In genomic region chr1:156474966-156475365, GRCh38 we compare ENCODE assay signal across 15 cellular contexts. TPM values are rescaled to one million over a fixed set of nuclear protein-coding genes. Genes with fewer than 3 reads are reported as not detected.
A peak's percentile ranks its signal among the peaks of the same experiment; 100 is the strongest.
DNase-seq lines count a peak whose midpoint lies in the region; ATAC-seq and TF ChIP-seq lines count a peak whose summit lies in the region.
"Had no signal": no experiment of that assay in that cellular context is flagged by ENCODE, and none has a peak within 500 bp of the region (broad histone marks: within the 10 kb centered on the region; RNA-seq: fewer than 3 reads in every experiment).

No MANE protein-coding gene starts in this region.

- H3K4me2 ChIP-seq in neural progenitor cell (no peak overlapping the region), MM.1S (ENCODE audit: low read depth, low read length) (no peak overlapping the region)
- H3K4me2 ChIP-seq: BLaER1 treated with 17β-estradiol and CSF1 and Interleukin-3, amounts not matched to agents 10 nM and 100 nM had no signal

- no peaks in the 10 kb centered on the region for H3K9me3 ChIP-seq in CD4-positive, alpha-beta T cell (ENCODE audit: control insufficient read depth, low read length)
- H3K9me3 ChIP-seq in stomach smooth muscle (ENCODE audit: control insufficient read depth in 2 of 2, low read length in 2 of 2) (no peaks in the 10 kb centered on the region), neural progenitor cell (ENCODE audit: low read depth) (no peaks in the 10 kb centered on the region), MM.1S (replicated peaks; ENCODE audit: insufficient read depth, low read length) (no peaks in the 10 kb centered on the region)
- H3K9me3 ChIP-seq: BLaER1 treated with 17β-estradiol and CSF1 and Interleukin-3, amounts not matched to agents 10 nM and 100 nM had no signal

- ATAC-seq in CD4-positive, alpha-beta T cell (ENCODE audit: poor library complexity), result no peak
- ATAC-seq in activated T-helper 17 cell treated with anti-CD3 and anti-CD28 coated beads, Interleukin-2, amount 50 U/mL, for 72 hours (replicated peaks), result peak; percentile 49
- ATAC-seq in memory B cell (ENCODE audit: low read depth) (no peak), GM19324 (IDR thresholded peaks at IDR 0.05; ENCODE audit: low FRiP score, unreplicated experiment) (no peak)

- H3K27ac Mint-ChIP-seq in CD4-positive, alpha-beta T cell, result peak overlapping the region; percentile 53
- no peak overlapping the region for H3K27ac Mint-ChIP-seq in activated T-helper 17 cell treated with anti-CD3 and anti-CD28 coated beads, Interleukin-2, amount 50 U/mL, for 72 hours
- H3K27ac Mint-ChIP-seq in memory B cell (peak overlapping the region; percentile 20), neural progenitor cell (no peak overlapping the region)
- H3K27ac Mint-ChIP-seq: activated naive CD4-positive, alpha-beta T cell treated with anti-CD3 and anti-CD28 coated beads for 36 hours had no signal

- H3K27ac ChIP-seq in CD4-positive, alpha-beta T cell (ENCODE audit: low read depth, low read length), result no peak overlapping the region
- H3K27ac ChIP-seq in stomach smooth muscle (ENCODE audit: low read length), result peak overlapping the region; percentile 97
- no peak overlapping the region for H3K27ac ChIP-seq in neural progenitor cell
- no peak overlapping the region for H3K27ac ChIP-seq in MM.1S (ENCODE audit: low read length)
- H3K27ac ChIP-seq: parathyroid adenoma had no signal

- H3K4me1 ChIP-seq in stomach smooth muscle (ENCODE audit: control insufficient read depth, insufficient read depth, low read length) (peaks cover 58% of the 10 kb centered on the region), neural progenitor cell (no peaks in the 10 kb centered on the region), MM.1S (ENCODE audit: low read length) (no peaks in the 10 kb centered on the region)
- H3K4me1 ChIP-seq: parathyroid adenoma had no signal

- H3K27me3 ChIP-seq in CD4-positive, alpha-beta T cell (ENCODE audit: control insufficient read depth, insufficient read depth, low read length), result no peaks in the 10 kb centered on the region
- H3K27me3 ChIP-seq in stomach smooth muscle (ENCODE audit: control insufficient read depth in 1 of 2, insufficient read depth in 2 of 2, low read length in 2 of 2), result no peaks in the 10 kb centered on the region
- no peaks in the 10 kb centered on the region for H3K27me3 ChIP-seq in neural progenitor cell
- H3K27me3 ChIP-seq in MM.1S (replicated peaks; ENCODE audit: insufficient read depth, low read length), result no peaks in the 10 kb centered on the region
- H3K27me3 ChIP-seq: BLaER1 treated with 17β-estradiol and CSF1 and Interleukin-3, amounts not matched to agents 10 nM and 100 nM had no signal

- POLR2A ChIA-PET in CD4-positive, alpha-beta T cell (lab: Charles Lee), result no interaction called here

- no peak for TF ChIP-seq CTCF in CD4-positive, alpha-beta T cell (IDR thresholded peaks at IDR 0.05)
- no peak for TF ChIP-seq CTCF in neural progenitor cell (IDR thresholded peaks at IDR 0.05)
- no peak for TF ChIP-seq CTCF in MM.1S (IDR thresholded peaks at IDR 0.05; ENCODE audit: low read length)

- H3K36me3 Mint-ChIP-seq in CD4-positive, alpha-beta T cell (ENCODE audit: low read depth), result peaks cover 96% of the 10 kb centered on the region
- peaks cover 99% of the 10 kb centered on the region for H3K36me3 Mint-ChIP-seq in activated T-helper 17 cell treated with anti-CD3 and anti-CD28 coated beads, Interleukin-2, amount 50 U/mL, for 72 hours (ENCODE audit: low read depth)
- H3K36me3 Mint-ChIP-seq in memory B cell (peaks cover 31% of the 10 kb centered on the region), neural progenitor cell (peaks cover 16% of the 10 kb centered on the region)

- H3K9ac ChIP-seq in stomach smooth muscle (ENCODE audit: low read length in 2 of 2) (no peak overlapping the region), neural progenitor cell (no peak overlapping the region), MM.1S (ENCODE audit: low read length) (no peak overlapping the region)
- H3K9ac ChIP-seq: parathyroid adenoma had no signal

- H3K36me3 ChIP-seq in stomach smooth muscle (ENCODE audit: control insufficient read depth in 2 of 2, insufficient read depth in 2 of 2, low read length in 2 of 2), result peaks cover 69 to 79% of the 10 kb centered on the region in 2 donors
- H3K36me3 ChIP-seq in neural progenitor cell, result no peaks in the 10 kb centered on the region
- H3K36me3 ChIP-seq in MM.1S (replicated peaks; ENCODE audit: insufficient read depth, low read length), result peaks cover 40% of the 10 kb centered on the region

- no peak overlapping the region for H3K4me3 ChIP-seq in stomach smooth muscle (ENCODE audit: low read length in 2 of 2)
- H3K4me3 ChIP-seq in neural progenitor cell, result no peak overlapping the region
- no peak overlapping the region for H3K4me3 ChIP-seq in MM.1S (ENCODE audit: low read length)
- H3K4me3 ChIP-seq: BLaER1 treated with 17β-estradiol and CSF1 and Interleukin-3, amounts not matched to agents 10 nM and 100 nM had no signal

- H4K20me1 ChIP-seq in neural progenitor cell (ENCODE audit: low read depth), result no peaks in the 10 kb centered on the region
- H4K20me1 ChIP-seq in MM.1S (ENCODE audit: insufficient read depth, low read length), result no peaks in the 10 kb centered on the region

- H3K79me2 ChIP-seq in neural progenitor cell (ENCODE audit: low read depth) (no peaks in the 10 kb centered on the region), MM.1S (ENCODE audit: low read length) (peaks cover 81% of the 10 kb centered on the region)

- H3F3A ChIP-seq in neural progenitor cell (ENCODE audit: low read depth), result no peaks in the 10 kb centered on the region
- H3F3A ChIP-seq in MM.1S (ENCODE audit: insufficient read depth, low read length), result peaks cover 17% of the 10 kb centered on the region; the same call in 1 of the 2 replicates

- intact Hi-C loops in CD4-positive, alpha-beta T cell (cut with DNase I, micrococcal nuclease), result no loop called here

- no peak for DNase-seq in CD4-positive, alpha-beta T cell
- DNase-seq in memory B cell (ENCODE audit: low spot score in 2 of 2) (no peak), GM19240 (ENCODE audit: insufficient read length, low spot score) (no peak), neural progenitor cell (ENCODE audit: low spot score) (no peak), MM.1S (no peak)
- DNase-seq: activated CD4-positive, CD25-positive, alpha-beta regulatory T cell; activated naive CD4-positive, alpha-beta T cell treated with anti-CD3 and anti-CD28 coated beads for 36 hours; central memory CD4-positive, alpha-beta T cell; islet precursor cell; NCI-H82 had no signal

- H3K9me3 Mint-ChIP-seq in CD4-positive, alpha-beta T cell, result no peaks in the 10 kb centered on the region
- no peaks in the 10 kb centered on the region for H3K9me3 Mint-ChIP-seq in activated T-helper 17 cell treated with anti-CD3 and anti-CD28 coated beads, Interleukin-2, amount 50 U/mL, for 72 hours
- H3K9me3 Mint-ChIP-seq in memory B cell (no peaks in the 10 kb centered on the region), neural progenitor cell (no peaks in the 10 kb centered on the region)
- H3K9me3 Mint-ChIP-seq: activated naive CD4-positive, alpha-beta T cell treated with anti-CD3 and anti-CD28 coated beads for 36 hours had no signal

- H3K27me3 Mint-ChIP-seq in CD4-positive, alpha-beta T cell, result no peaks in the 10 kb centered on the region
- no peaks in the 10 kb centered on the region for H3K27me3 Mint-ChIP-seq in activated T-helper 17 cell treated with anti-CD3 and anti-CD28 coated beads, Interleukin-2, amount 50 U/mL, for 72 hours
- H3K27me3 Mint-ChIP-seq in memory B cell (no peaks in the 10 kb centered on the region), neural progenitor cell (ENCODE audit: insufficient read depth, low read depth) (peaks cover 10% of the 10 kb centered on the region)

- peaks cover 9% of the 10 kb centered on the region for H3K4me1 Mint-ChIP-seq in CD4-positive, alpha-beta T cell (ENCODE audit: low read depth)
- H3K4me1 Mint-ChIP-seq in activated T-helper 17 cell treated with anti-CD3 and anti-CD28 coated beads, Interleukin-2, amount 50 U/mL, for 72 hours, result peaks cover 14% of the 10 kb centered on the region
- H3K4me1 Mint-ChIP-seq in memory B cell (peaks cover 6% of the 10 kb centered on the region), neural progenitor cell (no peaks in the 10 kb centered on the region)

- H2AFZ ChIP-seq in neural progenitor cell (replicated peaks), result no peak overlapping the region
- H2AFZ ChIP-seq in MM.1S (ENCODE audit: low read length), result no peak overlapping the region
- H2AFZ ChIP-seq: parathyroid adenoma had no signal

- H3K9me2 ChIP-seq in MM.1S (replicated peaks; ENCODE audit: insufficient read depth, low read length), result no peaks in the 10 kb centered on the region

- CTCF ChIA-PET in CD4-positive, alpha-beta T cell (lab: Charles Lee), result no interaction called here

- no peak overlapping the region for H3K4me3 Mint-ChIP-seq in CD4-positive, alpha-beta T cell
- no peak overlapping the region for H3K4me3 Mint-ChIP-seq in activated T-helper 17 cell treated with anti-CD3 and anti-CD28 coated beads, Interleukin-2, amount 50 U/mL, for 72 hours
- H3K4me3 Mint-ChIP-seq in memory B cell (no peak overlapping the region), neural progenitor cell (no peak overlapping the region)
- H3K4me3 Mint-ChIP-seq: activated naive CD4-positive, alpha-beta T cell treated with anti-CD3 and anti-CD28 coated beads for 36 hours had no signal

RNA-seq across cellular contexts. Expression of gene MEF2D, which starts 25.6 kb away (rescaled TPM):
- total RNA-seq in CD4-positive, alpha-beta T cell, result 100 to 1,000 TPM; 155 to 162 TPM
- 10 to 100 TPM; 34.4 to 68.5 TPM for total RNA-seq in activated T-helper 17 cell treated with anti-CD3 and anti-CD28 coated beads, Interleukin-2, amount 50 U/mL, for 72 hours
- total RNA-seq in neural progenitor cell (ENCODE audit: low replicate concordance), result 1.8 and 7.1 TPM in 2 replicates

Comparison
In these comparisons a context has a peak if more than half of its experiments do, and no peak if none do; other contexts are left out.
1. H3K27ac Mint-ChIP-seq: peak in CD4-positive, alpha-beta T cell (single experiment) and memory B cell (single experiment); none in activated T-helper 17 cell treated with anti-CD3 and anti-CD28 coated beads, Interleukin-2, amount 50 U/mL, for 72 hours (single experiment) and neural progenitor cell (single experiment).